Comparison of ENCODE assay signal across 10 cellular contexts in the genomic region with DNA sequence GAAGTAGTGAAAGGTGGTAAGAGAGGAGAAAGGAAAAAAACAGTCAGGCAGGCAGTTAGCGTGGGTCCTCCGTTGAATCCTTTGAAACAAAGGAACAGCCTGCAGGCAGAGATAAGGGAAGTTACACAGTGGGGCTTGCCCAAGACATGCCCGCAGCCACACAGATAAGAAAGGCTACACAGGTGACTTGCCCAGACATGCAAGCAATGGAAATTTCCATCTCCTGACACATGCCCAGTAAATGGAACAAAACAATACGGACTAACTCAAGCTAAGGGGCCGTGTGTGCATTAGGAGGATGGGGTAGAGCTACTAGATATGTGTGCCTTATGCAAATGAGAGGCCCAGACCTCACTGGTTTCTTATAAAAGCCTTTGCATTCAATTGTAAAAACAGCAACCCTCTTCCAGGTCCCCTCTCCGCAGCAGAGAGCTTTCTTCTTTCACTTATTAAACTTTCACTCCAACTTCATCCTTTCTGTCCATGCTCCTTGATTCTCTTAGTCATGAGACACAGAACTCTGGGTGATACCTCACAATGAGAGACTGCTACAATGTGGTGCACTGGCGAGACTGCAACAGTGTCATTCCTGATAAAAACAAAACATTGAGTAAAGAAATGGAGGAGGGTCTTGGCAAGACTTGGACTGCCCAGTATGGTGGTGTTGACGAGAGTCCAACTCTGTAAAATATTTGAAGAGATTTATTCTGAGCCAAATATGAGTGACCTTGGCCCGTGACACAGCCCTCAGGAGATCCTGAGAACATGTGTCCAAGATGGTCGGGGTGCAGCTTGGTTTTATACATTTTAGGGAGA.
DNase-seq lines count a peak whose midpoint lies in the region; ATAC-seq, FAIRE-seq and TF ChIP-seq lines count a peak whose summit lies in the region.
"Had no signal": no experiment of that assay in that cellular context is flagged by ENCODE, and none has a peak within 500 bp of the region (broad histone marks: within the 10 kb centered on the region; RNA-seq: fewer than 3 reads in every experiment).

No MANE protein-coding gene starts in this region.

- POLR2A ChIA-PET in activated CD8-positive, alpha-beta T cell treated with anti-CD3 and anti-CD28 coated beads for 36 hours (lab: Charles Lee), result no interaction called here

- H3K36me3 ChIP-seq in HUES6 (ENCODE audit: control insufficient read depth, insufficient read depth, low read length) (no peaks in the 10 kb centered on the region), testis (ENCODE audit: low read depth, missing control alignments) (no peaks in the 10 kb centered on the region)
- H3K36me3 ChIP-seq: HAP-1 had no signal

- CTCF ChIA-PET in activated CD8-positive, alpha-beta T cell treated with anti-CD3 and anti-CD28 coated beads for 36 hours (lab: Charles Lee), result interaction anchor here (0.6 kb wide), 1 partner anchor 11 kb away, joined by 3 read pairs; no protein-coding TSS in a partner anchor

- peaks cover 0 to 1% of the 10 kb centered on the region in 2 donors for H3K36me3 Mint-ChIP-seq in activated T-cell treated with anti-CD3 and anti-CD28 coated beads, Interleukin-2, amount 50 U/mL, for 72 hours (ENCODE audit: insufficient read depth in 2 of 2)
- no peaks in the 10 kb centered on the region for H3K36me3 Mint-ChIP-seq in activated T-cell treated with anti-CD3 and anti-CD28 coated beads, Interleukin-2, amount 50 U/mL, for 4 hours (ENCODE audit: insufficient read depth)
- no peaks in the 10 kb centered on the region for H3K36me3 Mint-ChIP-seq in activated CD8-positive, alpha-beta T cell treated with anti-CD3 and anti-CD28 coated beads for 36 hours (ENCODE audit: low read depth)
- H3K36me3 Mint-ChIP-seq: activated naive CD8-positive, alpha-beta T cell had no signal

- H3K4me3 ChIP-seq in HUES6 (ENCODE audit: low read depth, low read length) (no peak overlapping the region), testis (no peak overlapping the region)
- H3K4me3 ChIP-seq: HAP-1 had no signal

- H3K9ac ChIP-seq in HUES6 (ENCODE audit: low read length), result peak overlapping the region; percentile 45

- no peak overlapping the region for H3K4me3 Mint-ChIP-seq in activated T-cell treated with anti-CD3 and anti-CD28 coated beads, Interleukin-2, amount 50 U/mL, for 72 hours
- no peak overlapping the region for H3K4me3 Mint-ChIP-seq in activated T-cell treated with anti-CD3 and anti-CD28 coated beads, Interleukin-2, amount 50 U/mL, for 4 hours
- H3K4me3 Mint-ChIP-seq in activated CD8-positive, alpha-beta T cell treated with anti-CD3 and anti-CD28 coated beads for 36 hours, result no peak overlapping the region
- H3K4me3 Mint-ChIP-seq: activated naive CD8-positive, alpha-beta T cell had no signal

- H3K9me3 Mint-ChIP-seq in activated T-cell treated with anti-CD3 and anti-CD28 coated beads, Interleukin-2, amount 50 U/mL, for 72 hours, result peaks cover 1 to 5% of the 10 kb centered on the region in 2 donors
- no peaks in the 10 kb centered on the region for H3K9me3 Mint-ChIP-seq in activated T-cell treated with anti-CD3 and anti-CD28 coated beads, Interleukin-2, amount 50 U/mL, for 4 hours
- H3K9me3 Mint-ChIP-seq in activated CD8-positive, alpha-beta T cell treated with anti-CD3 and anti-CD28 coated beads for 36 hours, result no peaks in the 10 kb centered on the region

- H3K4me1 ChIP-seq in HUES6 (ENCODE audit: control insufficient read depth, insufficient read depth, low read length) (peaks cover 12% of the 10 kb centered on the region), testis (no peaks in the 10 kb centered on the region)
- H3K4me1 ChIP-seq: HAP-1 had no signal

- H3K27ac ChIP-seq in HUES6 (ENCODE audit: low read depth, low read length), result peak overlapping the region; percentile 75
- no peak overlapping the region for H3K27ac ChIP-seq in testis

- intact Hi-C loops in activated CD8-positive, alpha-beta T cell treated with anti-CD3 and anti-CD28 coated beads for 36 hours (cut with micrococcal nuclease), result no loop called here
- intact Hi-C loops in testis (cut with DNase I; ENCODE audit: low total_unique reads), result no loop called here

- H3K4me1 Mint-ChIP-seq in activated T-cell treated with anti-CD3 and anti-CD28 coated beads, Interleukin-2, amount 50 U/mL, for 72 hours (ENCODE audit: low read depth), result no peaks in the 10 kb centered on the region
- H3K4me1 Mint-ChIP-seq in activated T-cell treated with anti-CD3 and anti-CD28 coated beads, Interleukin-2, amount 50 U/mL, for 4 hours (ENCODE audit: low read depth), result peaks cover 1% of the 10 kb centered on the region
- H3K4me1 Mint-ChIP-seq in activated CD8-positive, alpha-beta T cell treated with anti-CD3 and anti-CD28 coated beads for 36 hours (ENCODE audit: low read depth), result no peaks in the 10 kb centered on the region

- 55 to 64% methylated on average over 8 to 10 of the region's 10 CpGs for WGBS in testis, 2 donors

- ATAC-seq in activated T-cell treated with anti-CD3 and anti-CD28 coated beads, Interleukin-2, amount 50 U/mL, for 72 hours (replicated peaks in 1 of 2), result peak in 1 of 2 donors; percentile 53
- no peak for ATAC-seq in activated T-cell treated with anti-CD3 and anti-CD28 coated beads, Interleukin-2, amount 50 U/mL, for 4 hours
- no peak for ATAC-seq in activated CD8-positive, alpha-beta T cell treated with anti-CD3 and anti-CD28 coated beads for 36 hours
- ATAC-seq in HG02588 (IDR thresholded peaks at IDR 0.05; ENCODE audit: unreplicated experiment), result no peak

- H3K9me3 ChIP-seq in HUES6 (ENCODE audit: control insufficient read depth, insufficient read depth, low read depth, low read length) (peaks cover 4% of the 10 kb centered on the region; the same call in 1 of the 2 replicates), testis (no peaks in the 10 kb centered on the region)
- H3K9me3 ChIP-seq: HAP-1 had no signal

- peak overlapping the region; percentile 46 for H3K27ac Mint-ChIP-seq in activated T-cell treated with anti-CD3 and anti-CD28 coated beads, Interleukin-2, amount 50 U/mL, for 72 hours
- peak overlapping the region; percentile 38 for H3K27ac Mint-ChIP-seq in activated CD8-positive, alpha-beta T cell treated with anti-CD3 and anti-CD28 coated beads for 36 hours
- H3K27ac Mint-ChIP-seq: activated naive CD8-positive, alpha-beta T cell had no signal

- TF ChIP-seq POLR2A in testis (IDR thresholded peaks at IDR 0.05), result no peak
- TF ChIP-seq POLR2A in GM12892 (IDR thresholded peaks at IDR 0.05; ENCODE audit: low read depth, low read length), result no peak

- TF ChIP-seq CTCF in activated CD8-positive, alpha-beta T cell treated with anti-CD3 and anti-CD28 coated beads for 36 hours (IDR thresholded peaks at IDR 0.05), result no peak
- TF ChIP-seq CTCF in testis (IDR thresholded peaks at IDR 0.05), result no peak

- no peaks in the 10 kb centered on the region for H3K27me3 Mint-ChIP-seq in activated T-cell treated with anti-CD3 and anti-CD28 coated beads, Interleukin-2, amount 50 U/mL, for 72 hours (ENCODE audit: low read depth)
- no peaks in the 10 kb centered on the region for H3K27me3 Mint-ChIP-seq in activated T-cell treated with anti-CD3 and anti-CD28 coated beads, Interleukin-2, amount 50 U/mL, for 4 hours (ENCODE audit: low read depth)
- H3K27me3 Mint-ChIP-seq in activated CD8-positive, alpha-beta T cell treated with anti-CD3 and anti-CD28 coated beads for 36 hours, result no peaks in the 10 kb centered on the region
- H3K27me3 Mint-ChIP-seq: activated naive CD8-positive, alpha-beta T cell had no signal

- FAIRE-seq in GM12892 (lab: Jason Lieb, UNC), result no peak

- peak in 1 of 2 donors; percentile 0 for DNase-seq in activated T-cell treated with anti-CD3 and anti-CD28 coated beads, Interleukin-2, amount 50 U/mL, for 72 hours
- DNase-seq in activated T-cell treated with anti-CD3 and anti-CD28 coated beads, Interleukin-2, amount 50 U/mL, for 4 hours, result no peak
- no peak for DNase-seq in activated CD8-positive, alpha-beta T cell treated with anti-CD3 and anti-CD28 coated beads for 36 hours
- DNase-seq in testis, result peak; percentile 54
- no peak for DNase-seq in GM12892 (ENCODE audit: insufficient read length)
- DNase-seq in activated T-cell treated with anti-CD3 and anti-CD28 coated beads, Interleukin-2, amount 50 U/mL, for 48 hours, result no peak

- no peaks in the 10 kb centered on the region for H3K27me3 ChIP-seq in HUES6 (ENCODE audit: control insufficient read depth, insufficient read depth, low read length)
- no peaks in the 10 kb centered on the region for H3K27me3 ChIP-seq in testis
